Comparison of ENCODE assay signal across 11 cellular contexts in the genomic region with DNA sequence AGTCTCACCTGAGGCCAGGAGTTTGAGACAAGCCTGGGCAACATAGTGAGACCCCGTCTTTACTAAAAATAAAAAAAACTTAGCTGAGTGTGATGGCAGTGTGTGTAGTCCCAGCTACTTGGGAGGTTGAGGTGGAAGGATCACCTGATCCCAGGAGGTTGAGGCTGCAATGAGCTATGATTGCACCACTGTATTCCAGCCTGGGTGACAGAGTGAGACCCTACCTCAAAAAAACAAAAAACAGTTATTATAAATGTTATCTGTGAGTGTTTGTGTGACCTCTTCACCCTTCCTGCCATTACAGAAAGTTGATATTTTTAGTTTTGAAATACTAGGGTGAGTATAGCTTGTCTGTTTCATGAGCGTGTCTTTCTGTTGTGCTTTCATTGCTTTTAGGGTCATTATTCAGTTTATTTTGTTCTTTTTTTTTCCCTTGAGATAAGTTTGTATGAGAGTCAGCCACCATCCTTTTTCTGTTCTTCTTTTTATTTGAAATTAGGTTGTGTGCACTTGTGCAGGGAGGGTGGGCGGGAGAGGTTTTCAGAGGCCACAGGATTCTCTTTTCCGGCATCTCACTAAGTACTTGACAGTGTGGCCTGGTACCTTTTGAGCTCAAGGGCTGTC.
DNase-seq lines count a peak whose midpoint lies in the region; ATAC-seq lines count a peak whose summit lies in the region.
"Had no signal": no experiment of that assay in that cellular context is flagged by ENCODE, and none has a peak within 500 bp of the region (broad histone marks: within the 10 kb centered on the region; RNA-seq: fewer than 3 reads in every experiment).

No MANE protein-coding gene starts in this region.

- H3K27me3 Mint-ChIP-seq in stimulated activated memory B cell treated with anti-CD40 and anti-IgM and Interleukin-4, amounts not matched to agents 10 μg/mL and 1 μg/mL and 100 μg/mL, for 72 hours = no peaks in the 10 kb centered on the region
- H3K27me3 Mint-ChIP-seq: T-cell had no signal

- H3K27ac Mint-ChIP-seq in stimulated activated memory B cell treated with anti-CD40 and anti-IgM and Interleukin-4, amounts not matched to agents 10 μg/mL and 1 μg/mL and 100 μg/mL, for 72 hours = peak overlapping the region; percentile 33

- peak; percentile 68 for ATAC-seq in GM18909 (IDR thresholded peaks at IDR 0.05; ENCODE audit: poor library complexity, unreplicated experiment)
- peak; percentile 69 for ATAC-seq in GM21786 (IDR thresholded peaks at IDR 0.05; ENCODE audit: unreplicated experiment)
- ATAC-seq in HG03378 (IDR thresholded peaks at IDR 0.05; ENCODE audit: unreplicated experiment) = peak; percentile 69
- peak; percentile 86 for ATAC-seq in stimulated activated memory B cell treated with anti-CD40 and anti-IgM and Interleukin-4, amounts not matched to agents 10 μg/mL and 1 μg/mL and 100 μg/mL, for 72 hours

- DNase-seq in midbrain (lab: John Stamatoyannopoulos, UW) (no peak), NCI-H2081 treated with DMSO at 0.1 percent for 48 hours (lab: John Stamatoyannopoulos, UW) (no peak)
- DNase-seq in central memory CD4-positive, alpha-beta T cell = no peak
- DNase-seq: head of caudate nucleus; NCI-H226; stimulated activated CD4-positive, alpha-beta T cell treated with anti-CD3 and anti-CD28 coated beads, Interleukin-12 subunit alpha, Interleukin-12 subunit beta, amount 100 ng/mL, for 4 hours had no signal

- no peaks in the 10 kb centered on the region for H3K9me3 Mint-ChIP-seq in stimulated activated memory B cell treated with anti-CD40 and anti-IgM and Interleukin-4, amounts not matched to agents 10 μg/mL and 1 μg/mL and 100 μg/mL, for 72 hours

- H3K36me3 Mint-ChIP-seq in stimulated activated memory B cell treated with anti-CD40 and anti-IgM and Interleukin-4, amounts not matched to agents 10 μg/mL and 1 μg/mL and 100 μg/mL, for 72 hours = no peaks in the 10 kb centered on the region

- H3K4me1 Mint-ChIP-seq in stimulated activated memory B cell treated with anti-CD40 and anti-IgM and Interleukin-4, amounts not matched to agents 10 μg/mL and 1 μg/mL and 100 μg/mL, for 72 hours = peaks cover 84% of the 10 kb centered on the region

- peak overlapping the region; percentile 66 for H3K4me3 Mint-ChIP-seq in stimulated activated memory B cell treated with anti-CD40 and anti-IgM and Interleukin-4, amounts not matched to agents 10 μg/mL and 1 μg/mL and 100 μg/mL, for 72 hours
